Comparison of ENCODE assay signal across 17 cellular contexts in the genomic region with DNA sequence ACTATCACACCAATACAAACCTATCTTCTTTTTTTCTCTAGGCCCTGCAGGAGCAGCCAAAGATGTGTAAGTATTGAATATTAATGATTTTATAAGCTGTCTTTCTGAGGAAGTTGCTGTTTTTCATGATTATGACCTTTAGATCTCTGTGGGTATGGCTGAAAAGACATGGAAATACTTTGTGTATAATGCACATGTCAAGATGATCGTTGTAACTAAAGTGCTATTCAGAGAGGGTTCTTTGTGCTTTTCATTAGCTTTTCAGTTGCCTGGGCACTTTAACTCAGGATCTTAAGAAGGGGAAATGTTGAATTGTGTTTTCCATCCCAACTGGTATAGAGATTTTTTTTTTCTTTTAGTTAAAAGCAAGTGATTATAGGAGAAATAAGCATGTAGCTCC. TPM values are rescaled to one million over a fixed set of nuclear protein-coding genes. Genes with fewer than 3 reads are reported as not detected.
DNase-seq lines count a peak whose midpoint lies in the region; ATAC-seq and TF ChIP-seq lines count a peak whose summit lies in the region.
"Had no signal": no experiment of that assay in that cellular context is flagged by ENCODE, and none has a peak within 500 bp of the region (broad histone marks: within the 10 kb centered on the region; RNA-seq: fewer than 3 reads in every experiment).

No MANE protein-coding gene starts in this region.

- ATAC-seq in natural killer cell treated with Interleukin-12 subunit alpha and Interleukin-12 subunit beta and Interleukin-15 and Interleukin-18, amount 100 ng/mL, for 72 hours: no peak
- no peak for ATAC-seq in HG03039 (IDR thresholded peaks at IDR 0.05; ENCODE audit: unreplicated experiment)
- no peak for ATAC-seq in GM18867 (IDR thresholded peaks at IDR 0.05; ENCODE audit: unreplicated experiment)
- ATAC-seq: Right ventricle myocardium inferior had no signal

- H3K9me3 Mint-ChIP-seq in brain: peaks cover 0 to 2% (median 0%) of the 10 kb centered on the region in 5 experiments
- H3K9me3 Mint-ChIP-seq in natural killer cell treated with Interleukin-12 subunit alpha and Interleukin-12 subunit beta and Interleukin-15 and Interleukin-18, amount 100 ng/mL, for 72 hours: peaks cover 3% of the 10 kb centered on the region
- H3K9me3 Mint-ChIP-seq: CD8-positive, alpha-beta memory T cell had no signal

- H3K36me3 ChIP-seq in Loucy (ENCODE audit: insufficient read depth, low read length) (peaks cover 13% of the 10 kb centered on the region; the same call in 1 of the 2 replicates), osteoblast (ENCODE audit: insufficient read depth, low read length) (peaks cover 3% of the 10 kb centered on the region)
- H3K36me3 ChIP-seq: Peyer's patch had no signal

- no peaks in the 10 kb centered on the region for H3K9me3 ChIP-seq in Loucy (ENCODE audit: insufficient read depth, low read depth, low read length)
- no peaks in the 10 kb centered on the region for H3K9me3 ChIP-seq in osteoblast (ENCODE audit: low read depth, low read length)
- H3K9me3 ChIP-seq: Peyer's patch had no signal

- H3K4me3 Mint-ChIP-seq in brain: peak overlapping the region in 2 of 5 experiments; percentile 7 to 11
- H3K4me3 Mint-ChIP-seq in natural killer cell treated with Interleukin-12 subunit alpha and Interleukin-12 subunit beta and Interleukin-15 and Interleukin-18, amount 100 ng/mL, for 72 hours: no peak overlapping the region

- H3K9ac ChIP-seq in Loucy (ENCODE audit: low read depth, low read length, poor library complexity, severe bottlenecking): no peak overlapping the region
- H3K9ac ChIP-seq: BLaER1 treated with 17β-estradiol and CSF1 and Interleukin-3, amounts not matched to agents 10 nM and 100 nM had no signal

- H3K27me3 ChIP-seq in Loucy (ENCODE audit: insufficient read depth, low read length, poor library complexity, severe bottlenecking): no peaks in the 10 kb centered on the region
- no peaks in the 10 kb centered on the region for H3K27me3 ChIP-seq in osteoblast (ENCODE audit: insufficient read depth, low read length)
- H3K27me3 ChIP-seq: BLaER1 treated with 17β-estradiol and CSF1 and Interleukin-3, amounts not matched to agents 10 nM and 100 nM; Peyer's patch had no signal

- H3K27ac ChIP-seq in osteoblast (ENCODE audit: low read depth, low read length): no peak overlapping the region
- H3K27ac ChIP-seq: Peyer's patch had no signal

- no peak overlapping the region for H2AFZ ChIP-seq in Loucy (ENCODE audit: low read length)
- no peak overlapping the region for H2AFZ ChIP-seq in osteoblast (ENCODE audit: low read length)

- peaks cover 98% of the 10 kb centered on the region for H3K79me2 ChIP-seq in Loucy (ENCODE audit: insufficient read depth, low read length)
- peaks cover 87% of the 10 kb centered on the region for H3K79me2 ChIP-seq in osteoblast (ENCODE audit: insufficient read depth, low read length)

- no peaks in the 10 kb centered on the region for H3K27me3 Mint-ChIP-seq in brain
- no peaks in the 10 kb centered on the region for H3K27me3 Mint-ChIP-seq in natural killer cell treated with Interleukin-12 subunit alpha and Interleukin-12 subunit beta and Interleukin-15 and Interleukin-18, amount 100 ng/mL, for 72 hours
- H3K27me3 Mint-ChIP-seq: CD8-positive, alpha-beta memory T cell had no signal

- peak overlapping the region in 3 of 5 experiments; percentile 20 to 89 (median 55) for H3K27ac Mint-ChIP-seq in brain
- peak overlapping the region; percentile 46 to 49 for H3K27ac Mint-ChIP-seq in natural killer cell treated with Interleukin-12 subunit alpha and Interleukin-12 subunit beta and Interleukin-15 and Interleukin-18, amount 100 ng/mL, for 72 hours

- no peak for TF ChIP-seq CTCF in Loucy (conservative IDR thresholded peaks at IDR 0.05; ENCODE audit: low read length)
- no peak for TF ChIP-seq CTCF in brain (conservative IDR thresholded peaks at IDR 0.05)
- no peak for TF ChIP-seq CTCF in osteoblast (IDR thresholded peaks at IDR 0.05; ENCODE audit: extremely low read depth, low read depth, low read length)

- H3F3A ChIP-seq in Loucy (ENCODE audit: low read depth): peaks cover 3% of the 10 kb centered on the region; the same call in 1 of the 2 replicates

- H4K20me1 ChIP-seq in Loucy (ENCODE audit: insufficient read depth, low read length, poor library complexity, severe bottlenecking) (peaks cover 24% of the 10 kb centered on the region), osteoblast (ENCODE audit: insufficient read depth, low read length) (peaks cover 5% of the 10 kb centered on the region)

- H3K4me2 ChIP-seq in Loucy (ENCODE audit: low read depth, low read length, poor library complexity, severe bottlenecking) (peak overlapping the region; percentile 6), osteoblast (ENCODE audit: insufficient read depth, low read length) (no peak overlapping the region)

- no peak overlapping the region for H3K4me3 ChIP-seq in Loucy (ENCODE audit: low read length, poor library complexity, severe bottlenecking)
- H3K4me3 ChIP-seq in osteoblast (ENCODE audit: insufficient read depth, low read length): no peak overlapping the region
- H3K4me3 ChIP-seq: BLaER1 treated with 17β-estradiol and CSF1 and Interleukin-3, amounts not matched to agents 10 nM and 100 nM; Peyer's patch had no signal

- DNase-seq in COLO829 (ENCODE audit: low spot score) (peak; percentile 49), NCI-H2107 treated with DMSO at 0.1 percent for 48 hours (lab: John Stamatoyannopoulos, UW; ENCODE audit: unreplicated experiment) (no peak), osteoblast (ENCODE audit: insufficient read length, low spot score, missing footprints) (no peak)
- no peak for DNase-seq in natural killer cell treated with Interleukin-12 subunit alpha and Interleukin-12 subunit beta and Interleukin-15 and Interleukin-18, amount 100 ng/mL, for 72 hours (ENCODE audit: low spot score)
- DNase-seq: CD8-positive, alpha-beta memory T cell; HCEC 1CT; NCI-H1417 treated with DMSO at 0.1 percent for 48 hours; NCI-H1930; NCI-H510A treated with DMSO at 0.1 percent for 48 hours; NCI-H82; Peyer's patch had no signal

- H3K4me1 ChIP-seq in Loucy (ENCODE audit: insufficient read depth, low read length, poor library complexity, severe bottlenecking) (peaks cover 53% of the 10 kb centered on the region), osteoblast (ENCODE audit: insufficient read depth, low read length) (peaks cover 20% of the 10 kb centered on the region)
- H3K4me1 ChIP-seq: Peyer's patch had no signal

- H3K4me1 Mint-ChIP-seq in brain: peaks cover 47% of the 10 kb centered on the region
- peaks cover 43 to 52% of the 10 kb centered on the region in 2 donors for H3K4me1 Mint-ChIP-seq in natural killer cell treated with Interleukin-12 subunit alpha and Interleukin-12 subunit beta and Interleukin-15 and Interleukin-18, amount 100 ng/mL, for 72 hours (ENCODE audit: low read depth in 2 of 2)

- H3K36me3 Mint-ChIP-seq in brain: no peaks in the 10 kb centered on the region
- peaks cover 11% of the 10 kb centered on the region for H3K36me3 Mint-ChIP-seq in natural killer cell treated with Interleukin-12 subunit alpha and Interleukin-12 subunit beta and Interleukin-15 and Interleukin-18, amount 100 ng/mL, for 72 hours

- H3K9me2 ChIP-seq in Loucy (replicated peaks; ENCODE audit: low read depth, low read length): no peaks in the 10 kb centered on the region

RNA-seq across cellular contexts. Expression of gene C12orf75, which starts 18.1 kb away (rescaled TPM):
- 28.6 TPM for polyA plus RNA-seq in brain (ENCODE audit: insufficient read depth, low read depth, low replicate concordance)
- total RNA-seq in natural killer cell treated with Interleukin-12 subunit alpha and Interleukin-12 subunit beta and Interleukin-15 and Interleukin-18, amount 100 ng/mL, for 72 hours: 100 to 1,000 TPM in 1 of 2 donors, 10 to 100 TPM in 1; 65.5 to 159 TPM
- total RNA-seq in osteoblast: 48.5 and 58.0 TPM in 2 replicates
